1 cellular context compared by ENCODE assay signal in the genomic region with DNA sequence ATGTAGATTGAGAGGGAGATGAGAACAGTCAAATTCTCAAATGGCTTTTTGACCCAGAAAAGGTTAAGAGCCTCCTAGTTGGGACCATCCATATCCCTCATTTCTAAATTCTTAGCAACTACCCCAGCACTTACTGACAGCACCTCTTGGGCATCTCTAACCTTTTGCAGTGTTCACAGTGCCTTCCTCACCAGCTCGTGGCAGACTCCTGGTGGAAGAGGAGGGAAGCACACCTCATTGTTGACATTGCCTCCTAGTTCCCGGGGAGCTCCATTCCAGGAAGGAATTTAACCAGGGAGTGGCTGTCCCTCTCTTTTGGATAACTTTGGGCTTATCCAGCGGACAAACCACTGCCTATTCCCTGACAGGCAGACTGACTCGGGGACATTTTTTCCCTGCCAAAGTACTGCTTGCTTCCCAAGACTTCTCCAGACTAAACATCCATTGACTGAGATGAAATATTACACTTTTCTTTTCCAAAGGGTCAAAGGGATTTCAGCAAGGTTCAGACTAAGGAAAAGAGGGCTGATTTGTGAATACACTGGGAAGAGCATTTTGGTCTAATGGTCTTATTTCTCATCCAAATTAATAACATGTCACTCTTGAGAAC.
A peak's percentile ranks its signal among the peaks of the same experiment; 100 is the strongest.
TF ChIP-seq lines count a peak whose summit lies in the region.

No MANE protein-coding gene starts in this region.

TF ChIP-seq in K562, 482 proteins besides CTCF, POLR2A, EP300 and RAD21 (continued from another document):
- TF ChIP-seq, protein P1, sequence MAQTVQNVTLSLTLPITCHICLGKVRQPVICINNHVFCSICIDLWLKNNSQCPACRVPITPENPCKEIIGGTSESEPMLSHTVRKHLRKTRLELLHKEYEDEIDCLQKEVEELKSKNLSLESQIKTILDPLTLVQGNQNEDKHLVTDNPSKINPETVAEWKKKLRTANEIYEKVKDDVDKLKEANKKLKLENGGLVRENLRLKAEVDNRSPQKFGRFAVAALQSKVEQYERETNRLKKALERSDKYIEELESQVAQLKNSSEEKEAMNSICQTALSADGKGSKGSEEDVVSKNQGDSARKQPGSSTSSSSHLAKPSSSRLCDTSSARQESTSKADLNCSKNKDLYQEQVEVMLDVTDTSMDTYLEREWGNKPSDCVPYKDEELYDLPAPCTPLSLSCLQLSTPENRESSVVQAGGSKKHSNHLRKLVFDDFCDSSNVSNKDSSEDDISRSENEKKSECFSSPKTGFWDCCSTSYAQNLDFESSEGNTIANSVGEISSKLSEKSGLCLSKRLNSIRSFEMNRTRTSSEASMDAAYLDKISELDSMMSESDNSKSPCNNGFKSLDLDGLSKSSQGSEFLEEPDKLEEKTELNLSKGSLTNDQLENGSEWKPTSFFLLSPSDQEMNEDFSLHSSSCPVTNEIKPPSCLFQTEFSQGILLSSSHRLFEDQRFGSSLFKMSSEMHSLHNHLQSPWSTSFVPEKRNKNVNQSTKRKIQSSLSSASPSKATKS (CRISPR knock-in tag; IDR thresholded peaks at IDR 0.05), result no peak
- no peak for TF ChIP-seq NFE2L1 (tag; IDR thresholded peaks at IDR 0.05; ENCODE audit: borderline replicate concordance, low read depth)
- no peak for TF ChIP-seq HOXB6 (CRISPR knock-in tag; IDR thresholded peaks at IDR 0.05; ENCODE audit: borderline replicate concordance)
- TF ChIP-seq E2F3 (CRISPR knock-in tag; IDR thresholded peaks at IDR 0.05), result no peak
- TF ChIP-seq CXXC5 (CRISPR knock-in tag; IDR thresholded peaks at IDR 0.05), result no peak
- no peak for TF ChIP-seq ZC3H11A (IDR thresholded peaks at IDR 0.05; ENCODE audit: low read depth, low read length)
- TF ChIP-seq ZFP30 (CRISPR knock-in tag; IDR thresholded peaks at IDR 0.05; ENCODE audit: borderline replicate concordance), result no peak
- TF ChIP-seq GATAD2A (IDR thresholded peaks at IDR 0.05), result no peak
- 0 out of 2 replicates have a peak, but pooled peaks have one; percentile 27 for TF ChIP-seq TEAD4 (IDR thresholded peaks at IDR 0.05; ENCODE audit: low read length)
- no peak for TF ChIP-seq TEAD4 (CRISPR knock-in tag; IDR thresholded peaks at IDR 0.05; ENCODE audit: borderline replicate concordance)
- no peak for TF ChIP-seq ZNF766 (CRISPR knock-in tag; conservative IDR thresholded peaks at IDR 0.05)
- TF ChIP-seq CHCHD3 (CRISPR knock-in tag; IDR thresholded peaks at IDR 0.05), result no peak
- TF ChIP-seq CC2D1A (IDR thresholded peaks at IDR 0.05), result peak; percentile 70
- TF ChIP-seq BCOR (IDR thresholded peaks at IDR 0.05), result no peak
- no peak for TF ChIP-seq GABPB1 (CRISPR knock-in tag; IDR thresholded peaks at IDR 0.05)
- no peak for TF ChIP-seq ZFP91 (CRISPR knock-in tag; IDR thresholded peaks at IDR 0.05)
- TF ChIP-seq FOXA1 (IDR thresholded peaks at IDR 0.05; ENCODE audit: borderline replicate concordance), result no peak
- no peak for TF ChIP-seq MEF2D (tag; conservative IDR thresholded peaks at IDR 0.05; ENCODE audit: low read depth)
- TF ChIP-seq CTBP1 (IDR thresholded peaks at IDR 0.05; ENCODE audit: borderline replicate concordance), result peak; percentile 28; the same call in 1 of the 2 replicates
- TF ChIP-seq MLLT1 (IDR thresholded peaks at IDR 0.05), result no peak
- peak; percentile 73; the same call in 1 of the 2 replicates for TF ChIP-seq STAG1 (CRISPR knock-in tag; IDR thresholded peaks at IDR 0.05; ENCODE audit: borderline replicate concordance)
- TF ChIP-seq MAX (CRISPR knock-in tag; IDR thresholded peaks at IDR 0.05), result no peak
- no peak for TF ChIP-seq TAF7 (tag; IDR thresholded peaks at IDR 0.05)
- no peak for TF ChIP-seq KLF16 (IDR thresholded peaks at IDR 0.05)
- no peak for TF ChIP-seq BRF1 (IDR thresholded peaks at IDR 0.05; ENCODE audit: borderline replicate concordance, extremely low read depth, insufficient read length)
- TF ChIP-seq ZNF41 (CRISPR knock-in tag; conservative IDR thresholded peaks at IDR 0.05), result no peak
- TF ChIP-seq SMARCA4 (IDR thresholded peaks at IDR 0.05), result no peak
- no peak for TF ChIP-seq EHMT2 (IDR thresholded peaks at IDR 0.05)
- TF ChIP-seq CREM (IDR thresholded peaks at IDR 0.05; ENCODE audit: low read depth), result peak; percentile 49; the same call in 1 of the 2 replicates
- TF ChIP-seq HMGN3 (IDR thresholded peaks at IDR 0.05; ENCODE audit: borderline replicate concordance, extremely low read depth, insufficient read length, low read depth, low read length), result no peak
- TF ChIP-seq MAZ (CRISPR knock-in tag; conservative IDR thresholded peaks at IDR 0.05 in 1 of 2, IDR thresholded peaks at IDR 0.05 in 1 of 2), result 0 out of 4 replicates have a peak, but pooled peaks of 1 of the 2 experiments have one; percentile 21
- TF ChIP-seq ZC3H8 (IDR thresholded peaks at IDR 0.05), result no peak
- TF ChIP-seq ZNF507 (tag; conservative IDR thresholded peaks at IDR 0.05), result no peak
- no peak for TF ChIP-seq ELF4 (CRISPR knock-in tag; IDR thresholded peaks at IDR 0.05)
- no peak for TF ChIP-seq E2F8 (IDR thresholded peaks at IDR 0.05; ENCODE audit: low read depth, partially characterized antibody)
- TF ChIP-seq, protein P2, sequence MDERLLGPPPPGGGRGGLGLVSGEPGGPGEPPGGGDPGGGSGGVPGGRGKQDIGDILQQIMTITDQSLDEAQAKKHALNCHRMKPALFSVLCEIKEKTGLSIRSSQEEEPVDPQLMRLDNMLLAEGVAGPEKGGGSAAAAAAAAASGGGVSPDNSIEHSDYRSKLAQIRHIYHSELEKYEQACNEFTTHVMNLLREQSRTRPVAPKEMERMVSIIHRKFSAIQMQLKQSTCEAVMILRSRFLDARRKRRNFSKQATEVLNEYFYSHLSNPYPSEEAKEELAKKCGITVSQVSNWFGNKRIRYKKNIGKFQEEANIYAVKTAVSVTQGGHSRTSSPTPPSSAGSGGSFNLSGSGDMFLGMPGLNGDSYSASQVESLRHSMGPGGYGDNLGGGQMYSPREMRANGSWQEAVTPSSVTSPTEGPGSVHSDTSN (CRISPR knock-in tag; IDR thresholded peaks at IDR 0.05; ENCODE audit: low read depth), result no peak
- TF ChIP-seq, protein P2 (tag; conservative IDR thresholded peaks at IDR 0.05; ENCODE audit: low read depth), result no peak
- TF ChIP-seq NONO (IDR thresholded peaks at IDR 0.05; ENCODE audit: low read depth in 2 of 2, low read length in 1 of 2), result no peak
- TF ChIP-seq SIRT6 (IDR thresholded peaks at IDR 0.05; ENCODE audit: low read depth, low read length), result no peak
- no peak for TF ChIP-seq ZBED1 (IDR thresholded peaks at IDR 0.05)
- TF ChIP-seq, protein P3, sequence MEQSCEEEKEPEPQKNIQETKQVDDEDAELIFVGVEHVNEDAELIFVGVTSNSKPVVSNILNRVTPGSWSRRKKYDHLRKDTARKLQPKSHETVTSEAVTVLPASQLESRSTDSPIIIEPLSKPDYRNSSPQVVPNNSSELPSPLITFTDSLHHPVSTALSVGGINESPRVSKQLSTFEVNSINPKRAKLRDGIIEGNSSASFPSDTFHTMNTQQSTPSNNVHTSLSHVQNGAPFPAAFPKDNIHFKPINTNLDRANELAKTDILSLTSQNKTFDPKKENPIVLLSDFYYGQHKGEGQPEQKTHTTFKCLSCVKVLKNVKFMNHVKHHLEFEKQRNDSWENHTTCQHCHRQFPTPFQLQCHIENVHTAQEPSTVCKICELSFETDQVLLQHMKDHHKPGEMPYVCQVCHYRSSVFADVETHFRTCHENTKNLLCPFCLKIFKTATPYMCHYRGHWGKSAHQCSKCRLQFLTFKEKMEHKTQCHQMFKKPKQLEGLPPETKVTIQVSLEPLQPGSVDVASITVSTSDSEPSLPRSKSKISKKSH (CRISPR knock-in tag; IDR thresholded peaks at IDR 0.05), result no peak
- no peak for TF ChIP-seq ETV5 (CRISPR knock-in tag; IDR thresholded peaks at IDR 0.05; ENCODE audit: low read depth)
- no peak for TF ChIP-seq NCOA4 (IDR thresholded peaks at IDR 0.05; ENCODE audit: partially characterized antibody)
- no peak for TF ChIP-seq ZNF584 (CRISPR knock-in tag; IDR thresholded peaks at IDR 0.05; ENCODE audit: low read depth)
- TF ChIP-seq DEAF1 (CRISPR knock-in tag; IDR thresholded peaks at IDR 0.05), result peak; percentile 54
- TF ChIP-seq SUPT5H (IDR thresholded peaks at IDR 0.05), result no peak
- no peak for TF ChIP-seq ZEB2 (IDR thresholded peaks at IDR 0.05)
- no peak for TF ChIP-seq RBM17 (IDR thresholded peaks at IDR 0.05; ENCODE audit: borderline replicate concordance, low read depth, low read length)
- no peak for TF ChIP-seq FOXM1 (IDR thresholded peaks at IDR 0.05; ENCODE audit: low read depth)
- TF ChIP-seq FOXM1 (CRISPR knock-in tag; IDR thresholded peaks at IDR 0.05; ENCODE audit: low read depth), result no peak
- TF ChIP-seq ARID2 (IDR thresholded peaks at IDR 0.05), result peak; percentile 74
- TF ChIP-seq TGIF2 (CRISPR knock-in tag; IDR thresholded peaks at IDR 0.05), result no peak
- no peak for TF ChIP-seq XRCC4 (IDR thresholded peaks at IDR 0.05; ENCODE audit: extremely low read depth, insufficient read depth, insufficient read length)
- TF ChIP-seq L3MBTL2 (IDR thresholded peaks at IDR 0.05), result no peak
- TF ChIP-seq ZBTB8A (IDR thresholded peaks at IDR 0.05; ENCODE audit: partially characterized antibody), result no peak
- TF ChIP-seq SMC3 (conservative IDR thresholded peaks at IDR 0.05; ENCODE audit: insufficient read depth, low read depth, low read length), result peak; percentile 85
- no peak for TF ChIP-seq STAT5A (IDR thresholded peaks at IDR 0.05; ENCODE audit: borderline replicate concordance, low read length)
- no peak for TF ChIP-seq SAP30 (IDR thresholded peaks at IDR 0.05; ENCODE audit: borderline replicate concordance, insufficient read depth, low read depth, low read length, poor library complexity, severe bottlenecking)
